In the genomic region with DNA sequence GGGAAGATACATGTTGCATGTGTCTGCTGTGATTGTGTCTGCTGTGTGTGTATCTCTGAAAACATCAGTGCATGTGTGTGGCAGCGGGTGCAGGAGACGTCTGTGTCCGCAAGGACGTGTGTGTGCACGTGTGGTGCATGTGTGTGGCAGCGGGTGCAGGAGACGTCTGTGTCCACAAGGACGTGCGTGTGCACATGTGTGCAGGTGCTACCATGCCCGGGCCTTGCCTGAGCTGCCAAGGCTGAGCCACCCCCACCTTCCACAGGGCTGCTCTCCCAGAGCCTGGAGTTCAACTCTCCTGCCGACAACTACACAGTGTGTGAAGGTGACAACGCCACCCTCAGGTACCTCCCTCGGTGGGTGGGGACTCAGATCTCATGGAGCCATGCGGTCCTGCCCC, we compare ENCODE assay signal across 17 cellular contexts. TPM values are rescaled to one million over a fixed set of nuclear protein-coding genes. Genes with fewer than 3 reads are reported as not detected.
A peak's percentile ranks its signal among the peaks of the same experiment; 100 is the strongest.
DNase-seq lines count a peak whose midpoint lies in the region; ATAC-seq, FAIRE-seq and TF ChIP-seq lines count a peak whose summit lies in the region.
"Had no signal": no experiment of that assay in that cellular context is flagged by ENCODE, and none has a peak within 500 bp of the region (broad histone marks: within the 10 kb centered on the region; RNA-seq: fewer than 3 reads in every experiment).

No MANE protein-coding gene starts in this region.

- no peak overlapping the region for H3K4me3 ChIP-seq in HepG2 (replicated peaks in 1 of 3; ENCODE audit: insufficient read depth in 1 of 3, low read depth in 2 of 3, low read length in 3 of 3)
- no peak overlapping the region for H3K4me3 ChIP-seq in right lobe of liver
- H3K4me3 ChIP-seq in body of pancreas = no peak overlapping the region
- H3K4me3 ChIP-seq: BLaER1 had no signal

- H2AFZ ChIP-seq in HepG2 (ENCODE audit: low read length) = no peak overlapping the region

- intact Hi-C loops in HepG2 (cut with micrococcal nuclease; ENCODE audit: unreplicated experiment) = no loop called here
- intact Hi-C loops in right lobe of liver (cut with DNase I) = loop anchor here in 1 of 2 donors (10.0 kb wide), 1 partner anchor 93 kb away; a partner anchor contains a TSS
- intact Hi-C loops in body of pancreas (cut with DNase I) = no loop called here

- POLR2A ChIA-PET in HepG2 (lab: Yijun Ruan, JAX) = no interaction called here

- H3K79me2 ChIP-seq in HepG2 (ENCODE audit: insufficient read depth, low read length) = no peaks in the 10 kb centered on the region

- TF ChIP-seq POLR2A in HepG2 (IDR thresholded peaks at IDR 0.05; ENCODE audit: insufficient read depth in 1 of 2, low read depth in 2 of 2, low read length in 2 of 2) (no peak), right lobe of liver (IDR thresholded peaks at IDR 0.05) (no peak), body of pancreas (IDR thresholded peaks at IDR 0.05) (no peak)

- FAIRE-seq in HepG2 (lab: Jason Lieb, UNC) = no peak
- FAIRE-seq: GM12892, GM19239 had no signal

- TF ChIP-seq EP300 in HepG2 (IDR thresholded peaks at IDR 0.05; ENCODE audit: low read depth in 2 of 2, low read length in 2 of 2) = no peak
- TF ChIP-seq EP300 in HepG2 (CRISPR knock-in tag; IDR thresholded peaks at IDR 0.05; ENCODE audit: borderline replicate concordance) = no peak

- no peak for DNase-seq in HepG2 (ENCODE audit: low spot score)
- no peak for DNase-seq in right lobe of liver
- DNase-seq in body of pancreas = no peak
- DNase-seq in activated CD4-positive, alpha-beta T cell treated with anti-CD3 and anti-CD28 coated beads for 48 hours = no peak
- DNase-seq: AML-193; Caco-2; CD8-positive, alpha-beta memory T cell; DND-41; GDM1 had no signal

- in situ Hi-C loops in HepG2 (cut with HindIII; ENCODE audit: extremely low pct_ligation_motif_present, low pct_unique_long_range_greater_than_20kb) = no loop called here

- no peaks in the 10 kb centered on the region for H4K20me1 ChIP-seq in HepG2 (ENCODE audit: insufficient read depth, low read length)

- no peak for TF ChIP-seq RAD21 in HepG2 (CRISPR knock-in tag; IDR thresholded peaks at IDR 0.05)

- H3K27ac ChIP-seq in HepG2 (ENCODE audit: extremely low read length, insufficient read depth, low read length) (no peak overlapping the region), right lobe of liver (no peak overlapping the region), body of pancreas (no peak overlapping the region)
- H3K27ac ChIP-seq: 22Rv1, BLaER1, HL-60 had no signal

- CTCF ChIA-PET in HepG2 (lab: Yijun Ruan, JAX; ENCODE audit: low intra/inter-chr PET ratio, low total read pairs) = no interaction called here

- peaks cover 8 to 39% of the 10 kb centered on the region in 2 experiments; a peak in 4 of 5 replicates for H3K27me3 ChIP-seq in HepG2 (ENCODE audit: control insufficient read depth in 1 of 2, insufficient read depth in 2 of 2, low read length in 2 of 2)
- H3K27me3 ChIP-seq in right lobe of liver = peaks cover 0 to 2% of the 10 kb centered on the region in 2 donors
- peaks cover 0 to 8% of the 10 kb centered on the region in 2 donors for H3K27me3 ChIP-seq in body of pancreas

- TF ChIP-seq CTCF in HepG2 (CRISPR knock-in tag; IDR thresholded peaks at IDR 0.05) (no peak), right lobe of liver (IDR thresholded peaks at IDR 0.05) (no peak), body of pancreas (IDR thresholded peaks at IDR 0.05) (no peak)

- no TSS peak for BruUV-seq in HepG2 (replicated peaks; lab: Mats Ljungman, UMichigan)

- H3K36me3 ChIP-seq in HepG2 (replicated peaks in 1 of 2; ENCODE audit: control insufficient read depth in 1 of 2, insufficient read depth in 2 of 2, low read length in 2 of 2) (no peaks in the 10 kb centered on the region), right lobe of liver (no peaks in the 10 kb centered on the region), body of pancreas (replicated peaks in 1 of 2; ENCODE audit: insufficient read depth in 1 of 2, low read depth in 2 of 2) (no peaks in the 10 kb centered on the region)
- H3K36me3 ChIP-seq: BLaER1 had no signal

- peak; percentile 15 for ATAC-seq in HepG2
- no peak for ATAC-seq in right lobe of liver
- ATAC-seq in esophagus mucosa = peak; percentile 17
- no peak for ATAC-seq in body of pancreas
- ATAC-seq in GM21717 (IDR thresholded peaks at IDR 0.05; ENCODE audit: unreplicated experiment) = no peak

- H3K4me2 ChIP-seq in HepG2 (ENCODE audit: low read depth, low read length) = no peak overlapping the region
- H3K4me2 ChIP-seq: BLaER1 had no signal

- H3K4me1 ChIP-seq in HepG2 (ENCODE audit: insufficient read depth, low read length) (peaks cover 18% of the 10 kb centered on the region), right lobe of liver (no peaks in the 10 kb centered on the region), body of pancreas (no peaks in the 10 kb centered on the region)
- H3K4me1 ChIP-seq: Caco-2 had no signal

- H3K9me3 ChIP-seq in HepG2 (ENCODE audit: low read length) (no peaks in the 10 kb centered on the region), right lobe of liver (no peaks in the 10 kb centered on the region), body of pancreas (no peaks in the 10 kb centered on the region)
- H3K9me3 ChIP-seq: Caco-2 had no signal

- H3K9ac ChIP-seq in HepG2 (ENCODE audit: insufficient read depth, low read depth, low read length) = no peak overlapping the region
- H3K9ac ChIP-seq: BLaER1 had no signal

- 31% methylated on average over 10 of the region's 14 CpGs for WGBS in HepG2 (ENCODE audit: low lambda C conversion rate)
- WGBS in right lobe of liver (ENCODE audit: insufficient coverage, low coverage, low lambda C conversion rate, missing lambda C conversion rate) = 73% methylated on average over 6 of the region's 14 CpGs
- WGBS in body of pancreas, 2 donors = 20 to 44% methylated on average over 1 to 14 of the region's 14 CpGs

RNA-seq across cellular contexts. Expression of a gene that starts 10.4 kb away (rescaled TPM):
- total RNA-seq in HepG2 (2016; rRNA removed; fragmentation: Illumina TruSeq; extraction: Trizol) (0.04 TPM in 1 of 2 replicates, not detected in the other), right lobe of liver (under 1 TPM; 0.27 to 0.80 (median 0.49) TPM), esophagus mucosa (not detected), body of pancreas (not detected)
- not detected in 2 replicates for total RNA-seq in HepG2 (2016; cell fraction: cytosol; rRNA removed; fragmentation: Illumina TruSeq; extraction: Trizol; ENCODE audit: low read depth)
- total RNA-seq in HepG2 (2016; cell fraction: insoluble cytoplasmic fraction; rRNA removed; fragmentation: Illumina TruSeq; extraction: Trizol) = not detected in 2 replicates
- not detected in 2 replicates for total RNA-seq in HepG2 (2016; cell fraction: membrane; rRNA removed; fragmentation: Illumina TruSeq; extraction: Trizol)
- total RNA-seq in HepG2 (2016; cell fraction: nucleus; rRNA removed; fragmentation: Illumina TruSeq; extraction: Trizol) = not detected in 2 replicates
- 5.7 and 6.2 TPM in 2 replicates for polyA plus RNA-seq in HepG2 (2011; rRNA removed)
- polyA plus RNA-seq in HepG2 (2011; cell fraction: cytosol; rRNA removed) = 6.3 and 7.1 TPM in 2 replicates
- polyA plus RNA-seq in HepG2 (2011; cell fraction: nucleus; rRNA removed) = 5.8 and 6.8 TPM in 2 replicates
- 2.9 and 6.1 TPM in 2 replicates for polyA plus RNA-seq in HepG2 (2012)
- polyA plus RNA-seq in HepG2 (2016; cell fraction: cytosol; fragmentation: Illumina TruSeq; extraction: Trizol; ENCODE audit: low read depth) = not detected in 2 replicates
- not detected in 2 replicates for polyA plus RNA-seq in HepG2 (2016; cell fraction: insoluble cytoplasmic fraction; fragmentation: Illumina TruSeq; extraction: Trizol; ENCODE audit: low read depth)
- not detected in 2 replicates for polyA plus RNA-seq in HepG2 (2016; cell fraction: membrane; fragmentation: Illumina TruSeq; extraction: Trizol; ENCODE audit: low read depth)
- polyA plus RNA-seq in HepG2 (2016; cell fraction: nucleus; fragmentation: Illumina TruSeq; extraction: Trizol; ENCODE audit: insufficient read depth, low read depth) = not detected in 2 replicates
- 2.6 TPM in 1 of 2 replicates, not detected in the other for polyA minus RNA-seq in HepG2 (2011; rRNA and poly(A)+ RNA removed; ENCODE audit: low replicate concordance)
- 0.40 and 0.62 TPM in 2 replicates for polyA minus RNA-seq in HepG2 (2011; cell fraction: cytosol; rRNA and poly(A)+ RNA removed)
- polyA minus RNA-seq in HepG2 (2011; cell fraction: nucleus; rRNA and poly(A)+ RNA removed) = 0.37 and 0.39 TPM in 2 replicates
- total RNA-seq: Caco-2 had no signal
- polyA plus RNA-seq: CD8-positive, alpha-beta memory T cell had no signal

RNA-seq across cellular contexts. Expression of a gene that starts 20.1 kb away (rescaled TPM):
- total RNA-seq in HepG2 (2016; rRNA removed; fragmentation: Illumina TruSeq; extraction: Trizol) = 1.8 and 2.7 TPM in 2 replicates
- total RNA-seq in HepG2 (2016; cell fraction: cytosol; rRNA removed; fragmentation: Illumina TruSeq; extraction: Trizol; ENCODE audit: low read depth) = 0.62 and 1.0 TPM in 2 replicates
- total RNA-seq in HepG2 (2016; cell fraction: insoluble cytoplasmic fraction; rRNA removed; fragmentation: Illumina TruSeq; extraction: Trizol) = 1.4 and 2.7 TPM in 2 replicates
- total RNA-seq in HepG2 (2016; cell fraction: membrane; rRNA removed; fragmentation: Illumina TruSeq; extraction: Trizol) = 1.7 and 1.8 TPM in 2 replicates
- total RNA-seq in HepG2 (2016; cell fraction: nucleus; rRNA removed; fragmentation: Illumina TruSeq; extraction: Trizol) = 3.5 and 4.0 TPM in 2 replicates
- polyA plus RNA-seq in HepG2 (2011; rRNA removed) = 8.0 and 8.5 TPM in 2 replicates
- 3.0 and 3.1 TPM in 2 replicates for polyA plus RNA-seq in HepG2 (2011; cell fraction: cytosol; rRNA removed)
- polyA plus RNA-seq in HepG2 (2011; cell fraction: nucleus; rRNA removed) = 31.6 and 35.6 TPM in 2 replicates
- 6.0 and 7.0 TPM in 2 replicates for polyA plus RNA-seq in HepG2 (2012)
- polyA plus RNA-seq in HepG2 (2016; cell fraction: cytosol; fragmentation: Illumina TruSeq; extraction: Trizol; ENCODE audit: low read depth) = 1.5 and 1.7 TPM in 2 replicates
- polyA plus RNA-seq in HepG2 (2016; cell fraction: insoluble cytoplasmic fraction; fragmentation: Illumina TruSeq; extraction: Trizol; ENCODE audit: low read depth) = 3.4 and 4.1 TPM in 2 replicates
- 3.5 and 3.7 TPM in 2 replicates for polyA plus RNA-seq in HepG2 (2016; cell fraction: membrane; fragmentation: Illumina TruSeq; extraction: Trizol; ENCODE audit: low read depth)
- 13.3 and 13.8 TPM in 2 replicates for polyA plus RNA-seq in HepG2 (2016; cell fraction: nucleus; fragmentation: Illumina TruSeq; extraction: Trizol; ENCODE audit: insufficient read depth, low read depth)
- 0.75 and 3.1 TPM in 2 replicates for polyA minus RNA-seq in HepG2 (2011; rRNA and poly(A)+ RNA removed; ENCODE audit: low replicate concordance)
- polyA minus RNA-seq in HepG2 (2011; cell fraction: cytosol; rRNA and poly(A)+ RNA removed) = 1.5 and 1.7 TPM in 2 replicates
- polyA minus RNA-seq in HepG2 (2011; cell fraction: nucleus; rRNA and poly(A)+ RNA removed) = 7.2 and 9.5 TPM in 2 replicates
- total RNA-seq in right lobe of liver = 1 to 10 TPM; 1.3 to 4.5 (median 2.8) TPM
- 103 TPM for total RNA-seq in esophagus mucosa
- 1 to 10 TPM in 1 of 2 donors, under 1 TPM in 1; 0.78 to 1.3 TPM for total RNA-seq in body of pancreas

RNA-seq across cellular contexts. Expression of a gene that starts 44.4 kb away (rescaled TPM):
- total RNA-seq in HepG2 (2016; rRNA removed; fragmentation: Illumina TruSeq; extraction: Trizol) (678 and 853 TPM in 2 replicates), right lobe of liver (100 to 1,000 TPM; 210 to 439 (median 345) TPM), esophagus mucosa (142 TPM), body of pancreas (10 to 100 TPM; 58.7 to 61.5 TPM)
- 187 and 190 TPM in 2 replicates for total RNA-seq in HepG2 (2016; cell fraction: cytosol; rRNA removed; fragmentation: Illumina TruSeq; extraction: Trizol; ENCODE audit: low read depth)
- total RNA-seq in HepG2 (2016; cell fraction: insoluble cytoplasmic fraction; rRNA removed; fragmentation: Illumina TruSeq; extraction: Trizol) = 701 and 868 TPM in 2 replicates
- 206 and 231 TPM in 2 replicates for total RNA-seq in HepG2 (2016; cell fraction: membrane; rRNA removed; fragmentation: Illumina TruSeq; extraction: Trizol)
- total RNA-seq in HepG2 (2016; cell fraction: nucleus; rRNA removed; fragmentation: Illumina TruSeq; extraction: Trizol) = 228 and 251 TPM in 2 replicates
- polyA plus RNA-seq in HepG2 (2011; rRNA removed) = 1,171 and 1,314 TPM in 2 replicates
- polyA plus RNA-seq in HepG2 (2011; cell fraction: cytosol; rRNA removed) = 1,380 and 2,015 TPM in 2 replicates
- polyA plus RNA-seq in HepG2 (2011; cell fraction: nucleus; rRNA removed) = 550 and 597 TPM in 2 replicates
- polyA plus RNA-seq in HepG2 (2012) = 654 and 683 TPM in 2 replicates
- 206 and 220 TPM in 2 replicates for polyA plus RNA-seq in HepG2 (2016; cell fraction: cytosol; fragmentation: Illumina TruSeq; extraction: Trizol; ENCODE audit: low read depth)
- 802 and 838 TPM in 2 replicates for polyA plus RNA-seq in HepG2 (2016; cell fraction: insoluble cytoplasmic fraction; fragmentation: Illumina TruSeq; extraction: Trizol; ENCODE audit: low read depth)
- 172 and 183 TPM in 2 replicates for polyA plus RNA-seq in HepG2 (2016; cell fraction: membrane; fragmentation: Illumina TruSeq; extraction: Trizol; ENCODE audit: low read depth)
- polyA plus RNA-seq in HepG2 (2016; cell fraction: nucleus; fragmentation: Illumina TruSeq; extraction: Trizol; ENCODE audit: insufficient read depth, low read depth) = 373 and 382 TPM in 2 replicates
- polyA minus RNA-seq in HepG2 (2011; rRNA and poly(A)+ RNA removed; ENCODE audit: low replicate concordance) = 108 and 610 TPM in 2 replicates
- polyA minus RNA-seq in HepG2 (2011; cell fraction: cytosol; rRNA and poly(A)+ RNA removed) = 250 and 276 TPM in 2 replicates
- polyA minus RNA-seq in HepG2 (2011; cell fraction: nucleus; rRNA and poly(A)+ RNA removed) = 141 and 147 TPM in 2 replicates

RNA-seq across cellular contexts. Expression of a gene that starts 47.0 kb away (rescaled TPM):
- 1.1 and 1.8 TPM in 2 replicates for total RNA-seq in HepG2 (2016; rRNA removed; fragmentation: Illumina TruSeq; extraction: Trizol)
- total RNA-seq in HepG2 (2016; cell fraction: cytosol; rRNA removed; fragmentation: Illumina TruSeq; extraction: Trizol; ENCODE audit: low read depth) = 2.7 and 4.1 TPM in 2 replicates
- total RNA-seq in HepG2 (2016; cell fraction: insoluble cytoplasmic fraction; rRNA removed; fragmentation: Illumina TruSeq; extraction: Trizol) = 2.4 TPM in 1 of 2 replicates, not detected in the other
- 2.3 TPM in 2 replicates for total RNA-seq in HepG2 (2016; cell fraction: membrane; rRNA removed; fragmentation: Illumina TruSeq; extraction: Trizol)
- total RNA-seq in HepG2 (2016; cell fraction: nucleus; rRNA removed; fragmentation: Illumina TruSeq; extraction: Trizol) = 2.7 and 6.2 TPM in 2 replicates
- polyA plus RNA-seq in HepG2 (2011; rRNA removed) = 0.84 and 1.6 TPM in 2 replicates
- polyA plus RNA-seq in HepG2 (2011; cell fraction: cytosol; rRNA removed) = not detected in 2 replicates
- 1.3 and 2.4 TPM in 2 replicates for polyA plus RNA-seq in HepG2 (2011; cell fraction: nucleus; rRNA removed)
- 3.7 and 5.0 TPM in 2 replicates for polyA plus RNA-seq in HepG2 (2012)
- polyA plus RNA-seq in HepG2 (2016; cell fraction: cytosol; fragmentation: Illumina TruSeq; extraction: Trizol; ENCODE audit: low read depth) = 3.6 and 5.6 TPM in 2 replicates
- 1.3 and 2.6 TPM in 2 replicates for polyA plus RNA-seq in HepG2 (2016; cell fraction: insoluble cytoplasmic fraction; fragmentation: Illumina TruSeq; extraction: Trizol; ENCODE audit: low read depth)
- 2.3 and 2.8 TPM in 2 replicates for polyA plus RNA-seq in HepG2 (2016; cell fraction: membrane; fragmentation: Illumina TruSeq; extraction: Trizol; ENCODE audit: low read depth)
- 5.7 and 13.4 TPM in 2 replicates for polyA plus RNA-seq in HepG2 (2016; cell fraction: nucleus; fragmentation: Illumina TruSeq; extraction: Trizol; ENCODE audit: insufficient read depth, low read depth)
- polyA minus RNA-seq in HepG2 (2011; rRNA and poly(A)+ RNA removed; ENCODE audit: low replicate concordance) = 1.4 TPM in 1 of 2 replicates, not detected in the other
- not detected in 2 replicates for polyA minus RNA-seq in HepG2 (2011; cell fraction: cytosol; rRNA and poly(A)+ RNA removed)
- polyA minus RNA-seq in HepG2 (2011; cell fraction: nucleus; rRNA and poly(A)+ RNA removed) = 3.0 and 4.2 TPM in 2 replicates
- total RNA-seq in right lobe of liver = 1 to 10 TPM in 1 of 6 experiments, under 1 TPM in 1, not detected in 4; 1.00 to 1.2 TPM
- 1.1 TPM for total RNA-seq in esophagus mucosa
- not detected for total RNA-seq in body of pancreas
- total RNA-seq: H4 had no signal

RNA-seq across cellular contexts. Expression of a gene that starts 50.7 kb away (rescaled TPM):
- not detected in 2 replicates for total RNA-seq in HepG2 (2016; rRNA removed; fragmentation: Illumina TruSeq; extraction: Trizol)
- not detected in 2 replicates for total RNA-seq in HepG2 (2016; cell fraction: cytosol; rRNA removed; fragmentation: Illumina TruSeq; extraction: Trizol; ENCODE audit: low read depth)
- total RNA-seq in HepG2 (2016; cell fraction: insoluble cytoplasmic fraction; rRNA removed; fragmentation: Illumina TruSeq; extraction: Trizol) = not detected in 2 replicates
- total RNA-seq in HepG2 (2016; cell fraction: membrane; rRNA removed; fragmentation: Illumina TruSeq; extraction: Trizol) = not detected in 2 replicates
- total RNA-seq in HepG2 (2016; cell fraction: nucleus; rRNA removed; fragmentation: Illumina TruSeq; extraction: Trizol) = not detected in 2 replicates
- 0.21 and 0.40 TPM in 2 replicates for polyA plus RNA-seq in HepG2 (2011; rRNA removed)
- 0.16 TPM in 1 of 2 replicates, not detected in the other for polyA plus RNA-seq in HepG2 (2011; cell fraction: cytosol; rRNA removed)
- polyA plus RNA-seq in HepG2 (2011; cell fraction: nucleus; rRNA removed) = not detected in 2 replicates
- 0.25 and 0.42 TPM in 2 replicates for polyA plus RNA-seq in HepG2 (2012)
- not detected in 2 replicates for polyA plus RNA-seq in HepG2 (2016; cell fraction: cytosol; fragmentation: Illumina TruSeq; extraction: Trizol; ENCODE audit: low read depth)
- polyA plus RNA-seq in HepG2 (2016; cell fraction: insoluble cytoplasmic fraction; fragmentation: Illumina TruSeq; extraction: Trizol; ENCODE audit: low read depth) = not detected in 2 replicates
- polyA plus RNA-seq in HepG2 (2016; cell fraction: membrane; fragmentation: Illumina TruSeq; extraction: Trizol; ENCODE audit: low read depth) = not detected in 2 replicates
- polyA plus RNA-seq in HepG2 (2016; cell fraction: nucleus; fragmentation: Illumina TruSeq; extraction: Trizol; ENCODE audit: insufficient read depth, low read depth) = not detected in 2 replicates
- not detected in 2 replicates for polyA minus RNA-seq in HepG2 (2011; rRNA and poly(A)+ RNA removed; ENCODE audit: low replicate concordance)
- polyA minus RNA-seq in HepG2 (2011; cell fraction: cytosol; rRNA and poly(A)+ RNA removed) = not detected in 2 replicates
- not detected in 2 replicates for polyA minus RNA-seq in HepG2 (2011; cell fraction: nucleus; rRNA and poly(A)+ RNA removed)
- 1 to 10 TPM; 1.7 to 7.7 (median 4.1) TPM for total RNA-seq in right lobe of liver
- not detected for total RNA-seq in esophagus mucosa
- total RNA-seq in body of pancreas = not detected
- total RNA-seq: Caco-2, H4 had no signal

Comparison
In these comparisons a context has a peak if more than half of its experiments do, and no peak if none do; other contexts are left out.
1. ATAC-seq: peak in HepG2 (single experiment) and esophagus mucosa (single experiment); none in right lobe of liver (0 of 4), body of pancreas (single experiment) and GM21717 (single experiment).
2. RNA of a gene that starts 20.1 kb away (total RNA-seq): 103 TPM in esophagus mucosa (single experiment); 1.3 to 4.5 TPM in right lobe of liver, 0.62 to 4.0 TPM in HepG2 and 0.78 to 1.3 TPM in body of pancreas; every median in the first group is over 10 times any median in the second.